In the genomic region with DNA sequence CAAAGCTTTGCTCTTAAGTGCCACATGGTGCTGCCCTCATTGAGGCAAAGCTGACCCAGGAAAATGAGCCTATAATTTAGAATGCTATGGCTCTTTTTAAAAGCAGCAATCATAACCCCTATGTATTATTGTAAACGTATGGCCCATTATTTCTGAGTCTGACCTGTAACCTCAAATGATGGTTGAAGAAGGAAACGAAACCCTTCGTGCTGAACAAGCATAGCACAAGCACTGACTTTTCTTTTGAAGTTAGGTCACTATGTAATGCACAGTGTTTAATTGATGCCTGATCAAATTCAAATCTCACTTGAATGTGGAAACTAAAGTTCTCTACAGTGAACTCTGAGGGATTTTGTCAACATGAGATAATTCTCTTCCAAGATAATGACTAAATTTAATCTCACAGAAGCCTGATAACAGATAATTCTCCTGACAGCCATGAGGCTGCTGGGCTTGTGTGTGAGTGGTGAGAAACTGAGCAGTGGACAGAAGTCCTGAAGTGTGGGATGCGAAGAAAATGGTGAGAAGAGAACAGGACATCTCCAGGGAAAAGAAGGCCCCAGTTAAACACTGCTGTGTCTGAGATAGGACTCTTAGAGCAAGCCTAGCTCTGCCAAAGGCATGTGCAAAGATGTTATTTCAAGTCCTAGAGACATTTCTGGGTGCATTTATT, we compare ENCODE assay signal across 20 cellular contexts.
"Had no signal": no experiment of that assay in that cellular context is flagged by ENCODE, and none has a peak within 500 bp of the region (broad histone marks: within the 10 kb centered on the region; RNA-seq: fewer than 3 reads in every experiment).

No MANE protein-coding gene starts in this region.

- H3K9me3 ChIP-seq: body of pancreas, colonic mucosa, mucosa of descending colon, psoas muscle, right lobe of liver, suprapubic skin had no signal

- H3K27ac ChIP-seq: body of pancreas, colonic mucosa, psoas muscle, right lobe of liver, suprapubic skin had no signal

- H3K36me3 Mint-ChIP-seq: activated CD4-positive, alpha-beta memory T cell treated with anti-CD3 and anti-CD28 coated beads for 36 hours; type B pancreatic cell had no signal

- H3K9me3 Mint-ChIP-seq: activated CD4-positive, alpha-beta memory T cell treated with anti-CD3 and anti-CD28 coated beads for 36 hours; type B pancreatic cell had no signal

- H3K4me2 ChIP-seq: smooth muscle cell had no signal

- H3K36me3 ChIP-seq: colonic mucosa, right lobe of liver, suprapubic skin had no signal

- DNase-seq: activated CD4-positive, alpha-beta memory T cell treated with anti-CD3 and anti-CD28 coated beads for 36 hours; activated gamma-delta T cell treated with Interleukin-2 at 50 U/mL for 16 hours; activated T-cell treated with anti-CD3 and anti-CD28 coated beads, Interleukin-2, amount 50 U/mL, for 48 hours; amygdala; body of pancreas; caudate nucleus; colonic mucosa; mucosa of descending colon; naive thymus-derived CD4-positive, alpha-beta T cell; psoas muscle; right lobe of liver; stimulated activated CD4-positive, alpha-beta T cell treated with anti-CD3 and anti-CD28 coated beads, Interleukin-4, amount 100 ng/mL, for 4 hours; stimulated activated CD8-positive, alpha-beta memory T cell treated with anti-CD3 and anti-CD28 coated beads, Interleukin-4, amount 100 ng/mL, for 48 hours; stimulated activated naive CD8-positive, alpha-beta T cell treated with anti-CD3 and anti-CD28 coated beads, Interleukin-15, Interleukin-2, amounts not matched to agents 100 U/mL and 50 U/mL, for 24 hours; T-helper 1 cell had no signal

- H3K27me3 Mint-ChIP-seq: activated CD4-positive, alpha-beta memory T cell treated with anti-CD3 and anti-CD28 coated beads for 36 hours; activated naive CD8-positive, alpha-beta T cell; naive thymus-derived CD4-positive, alpha-beta T cell had no signal

- H3K27me3 ChIP-seq: body of pancreas, colonic mucosa, right lobe of liver, suprapubic skin had no signal

- H3K4me3 ChIP-seq: body of pancreas, colonic mucosa, mucosa of descending colon, psoas muscle, right lobe of liver, smooth muscle cell, suprapubic skin had no signal

- H3K27ac Mint-ChIP-seq: activated CD4-positive, alpha-beta memory T cell treated with anti-CD3 and anti-CD28 coated beads for 36 hours; activated naive CD8-positive, alpha-beta T cell; type B pancreatic cell had no signal

- ATAC-seq: body of pancreas; left lobe of liver; mucosa of descending colon; naive thymus-derived CD4-positive, alpha-beta T cell; psoas muscle; right lobe of liver; stimulated activated naive CD8-positive, alpha-beta T cell treated with anti-CD3 and anti-CD28 coated beads, Interleukin-15, Interleukin-2, amounts not matched to agents 100 U/mL and 50 U/mL, for 24 hours had no signal

- H3K4me1 ChIP-seq: colonic mucosa, psoas muscle, suprapubic skin had no signal

- H3K4me3 Mint-ChIP-seq: activated CD4-positive, alpha-beta memory T cell treated with anti-CD3 and anti-CD28 coated beads for 36 hours; activated naive CD8-positive, alpha-beta T cell; naive thymus-derived CD4-positive, alpha-beta T cell; type B pancreatic cell had no signal
